8 cellular contexts compared by ENCODE assay signal in the genomic region with DNA sequence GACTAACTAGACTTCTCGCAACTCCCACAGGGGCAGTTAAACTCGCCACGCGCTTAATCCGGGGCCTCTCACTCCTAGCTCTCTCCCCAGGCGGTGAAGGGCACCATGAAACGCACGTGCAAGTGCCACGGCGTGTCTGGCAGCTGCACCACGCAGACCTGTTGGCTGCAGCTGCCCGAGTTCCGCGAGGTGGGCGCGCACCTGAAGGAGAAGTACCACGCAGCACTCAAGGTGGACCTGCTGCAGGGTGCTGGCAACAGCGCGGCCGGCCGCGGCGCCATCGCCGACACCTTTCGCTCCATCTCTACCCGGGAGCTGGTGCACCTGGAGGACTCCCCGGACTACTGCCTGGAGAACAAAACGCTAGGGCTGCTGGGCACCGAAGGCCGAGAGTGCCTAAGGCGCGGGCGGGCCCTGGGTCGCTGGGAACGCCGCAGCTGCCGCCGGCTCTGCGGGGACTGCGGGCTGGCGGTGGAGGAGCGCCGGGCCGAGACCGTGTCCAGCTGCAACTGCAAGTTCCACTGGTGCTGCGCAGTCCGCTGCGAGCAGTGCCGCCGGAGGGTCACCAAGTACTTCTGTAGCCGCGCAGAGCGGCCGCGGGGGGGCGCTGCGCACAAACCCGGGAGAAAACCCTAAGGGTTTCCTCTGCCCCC. TPM values are rescaled to one million over a fixed set of nuclear protein-coding genes. Genes with fewer than 3 reads are reported as not detected.
DNase-seq lines count a peak whose midpoint lies in the region; ATAC-seq and TF ChIP-seq lines count a peak whose summit lies in the region.

No MANE protein-coding gene starts in this region.

- H3K4me1 Mint-ChIP-seq in glutamatergic neuron (ENCODE audit: low read depth, unreplicated experiment): no peaks in the 10 kb centered on the region

- H3K9ac ChIP-seq in SK-N-MC (ENCODE audit: insufficient read length): no peak overlapping the region

- peak overlapping the region; percentile 44 for H3K4me3 ChIP-seq in LNCaP clone FGC (ENCODE audit: low read depth, low read length)
- peak overlapping the region; percentile 63 for H3K4me3 ChIP-seq in SK-N-MC

- no peaks in the 10 kb centered on the region for H3K9me3 ChIP-seq in SK-N-MC (ENCODE audit: low read depth, low read length)

- H3K27ac Mint-ChIP-seq in activated naive CD4-positive, alpha-beta T cell treated with anti-CD3 and anti-CD28 coated beads, Interleukin-2, amount 50 U/mL, for 72 hours: no peak overlapping the region
- no peak overlapping the region for H3K27ac Mint-ChIP-seq in glutamatergic neuron (ENCODE audit: unreplicated experiment)

- H3K36me3 Mint-ChIP-seq in activated naive CD4-positive, alpha-beta T cell treated with anti-CD3 and anti-CD28 coated beads, Interleukin-2, amount 50 U/mL, for 72 hours: peaks cover 0 to 7% of the 10 kb centered on the region in 2 donors
- peaks cover 25% of the 10 kb centered on the region for H3K36me3 Mint-ChIP-seq in glutamatergic neuron (ENCODE audit: unreplicated experiment)

- H3K27ac ChIP-seq in SK-N-MC: no peak overlapping the region

- H3K36me3 ChIP-seq in SK-N-MC (ENCODE audit: insufficient read depth, low read length): no peaks in the 10 kb centered on the region

- peak; percentile 64 for TF ChIP-seq CTCF in LNCaP clone FGC (IDR thresholded peaks at IDR 0.05; ENCODE audit: control insufficient read depth, extremely low read depth, insufficient read depth)
- TF ChIP-seq CTCF in glutamatergic neuron (IDR thresholded peaks at IDR 0.05; ENCODE audit: partially characterized antibody, unreplicated experiment): peak; percentile 92

- peak overlapping the region; percentile 84 for H3K4me3 Mint-ChIP-seq in glutamatergic neuron (ENCODE audit: unreplicated experiment)

- H3K27me3 Mint-ChIP-seq in glutamatergic neuron (ENCODE audit: unreplicated experiment): peaks cover 18% of the 10 kb centered on the region

- ATAC-seq in GM18867 (IDR thresholded peaks at IDR 0.05; ENCODE audit: unreplicated experiment): peak; percentile 50
- ATAC-seq in activated naive CD4-positive, alpha-beta T cell treated with anti-CD3 and anti-CD28 coated beads, Interleukin-2, amount 50 U/mL, for 72 hours: peak; percentile 64 to 75

- peak; percentile 63 for DNase-seq in 8988T
- peak; percentile 18 for DNase-seq in LNCaP clone FGC (ENCODE audit: low read depth)
- no peak for DNase-seq in SK-N-MC (ENCODE audit: low read depth, low spot score)
- DNase-seq in activated naive CD4-positive, alpha-beta T cell treated with anti-CD3 and anti-CD28 coated beads, Interleukin-2, amount 50 U/mL, for 72 hours (ENCODE audit: low spot score in 2 of 2): peak; percentile 59 to 74
- peak; percentile 80 for DNase-seq in glutamatergic neuron
- DNase-seq in nucleus accumbens (lab: John Stamatoyannopoulos, UW): peak in 49 of 56 donors; percentile 9 to 70 (median 33)
- DNase-seq in superior temporal gyrus (ENCODE audit: extremely low spot score): peak; percentile 72

- H3K9me3 Mint-ChIP-seq in activated naive CD4-positive, alpha-beta T cell treated with anti-CD3 and anti-CD28 coated beads, Interleukin-2, amount 50 U/mL, for 72 hours: peaks cover 0 to 3% of the 10 kb centered on the region in 2 donors
- H3K9me3 Mint-ChIP-seq in glutamatergic neuron (ENCODE audit: unreplicated experiment): no peaks in the 10 kb centered on the region

RNA-seq across cellular contexts. Expression of gene WNT8B, which starts 19.5 kb away (rescaled TPM):
- total RNA-seq in activated naive CD4-positive, alpha-beta T cell treated with anti-CD3 and anti-CD28 coated beads, Interleukin-2, amount 50 U/mL, for 72 hours: under 1 TPM; 0.20 to 0.45 TPM
- total RNA-seq in glutamatergic neuron (ENCODE audit: unreplicated experiment): not detected

RNA-seq across cellular contexts. Expression of gene SEC31B, which starts 37.4 kb away (rescaled TPM):
- total RNA-seq in activated naive CD4-positive, alpha-beta T cell treated with anti-CD3 and anti-CD28 coated beads, Interleukin-2, amount 50 U/mL, for 72 hours: 100 to 1,000 TPM in 1 of 2 donors, 10 to 100 TPM in 1; 60.8 to 121 TPM
- 22.3 TPM for total RNA-seq in glutamatergic neuron (ENCODE audit: unreplicated experiment)

RNA-seq across cellular contexts. Expression of gene NDUFB8, which starts 47.4 kb away (rescaled TPM):
- total RNA-seq in activated naive CD4-positive, alpha-beta T cell treated with anti-CD3 and anti-CD28 coated beads, Interleukin-2, amount 50 U/mL, for 72 hours: 100 to 1,000 TPM; 326 to 391 TPM
- 284 TPM for total RNA-seq in glutamatergic neuron (ENCODE audit: unreplicated experiment)

RNA-seq across cellular contexts. Expression of gene HIF1AN, which starts 53.4 kb away (rescaled TPM):
- total RNA-seq in activated naive CD4-positive, alpha-beta T cell treated with anti-CD3 and anti-CD28 coated beads, Interleukin-2, amount 50 U/mL, for 72 hours: 10 to 100 TPM; 43.7 to 48.1 TPM
- 49.6 TPM for total RNA-seq in glutamatergic neuron (ENCODE audit: unreplicated experiment)
